In the genomic region with DNA sequence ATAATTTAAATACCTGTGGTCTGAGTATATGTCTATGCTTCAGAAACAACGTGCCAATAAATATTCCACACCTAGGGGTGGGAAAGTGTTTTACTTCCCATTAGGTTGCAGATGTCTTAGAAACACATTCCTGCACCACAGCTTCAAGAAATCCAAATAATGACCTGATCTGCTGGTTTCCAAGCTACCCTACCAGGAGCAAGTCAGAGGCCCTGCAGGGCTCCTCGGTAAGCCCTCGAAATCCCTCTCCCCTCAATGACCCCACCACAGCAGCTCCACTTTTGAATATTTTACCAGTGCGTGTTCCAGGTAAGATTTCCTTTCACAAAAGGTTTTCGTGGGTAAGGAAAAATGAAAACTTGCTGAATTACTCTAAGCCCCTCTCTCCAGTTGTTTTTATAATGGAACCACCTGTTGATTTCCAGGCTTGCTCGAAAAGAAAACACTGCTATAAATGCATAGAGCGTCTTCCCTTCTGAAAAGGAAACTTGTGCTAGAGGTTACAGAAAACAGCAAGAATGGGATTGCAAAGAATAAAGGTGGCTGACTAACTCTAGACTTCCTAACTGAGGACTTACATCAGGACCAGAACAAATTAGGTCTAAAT, we compare ENCODE assay signal across 17 cellular contexts. TPM values are rescaled to one million over a fixed set of nuclear protein-coding genes. Genes with fewer than 3 reads are reported as not detected.
DNase-seq lines count a peak whose midpoint lies in the region; ATAC-seq and TF ChIP-seq lines count a peak whose summit lies in the region.
"Had no signal": no experiment of that assay in that cellular context is flagged by ENCODE, and none has a peak within 500 bp of the region (broad histone marks: within the 10 kb centered on the region; RNA-seq: fewer than 3 reads in every experiment).

No MANE protein-coding gene starts in this region.

- H3K14ac ChIP-seq in mesenchymal stem cell (ENCODE audit: low read length in 2 of 2): no peak overlapping the region

- peaks cover 0 to 12% (median 10%) of the 10 kb centered on the region in 10 experiments; a peak in 15 of 20 replicates for H3K4me1 ChIP-seq in BLaER1 treated with 17β-estradiol and CSF1 and Interleukin-3, amounts not matched to agents 10 nM and 100 nM
- peaks cover 11% of the 10 kb centered on the region for H3K4me1 ChIP-seq in HUES48 (ENCODE audit: control insufficient read depth, insufficient read depth, low read length)
- H3K4me1 ChIP-seq in mesenchymal stem cell (ENCODE audit: control insufficient read depth, insufficient read depth, low read depth, low read length): peaks cover 5% of the 10 kb centered on the region

- H3K4me3 ChIP-seq in BLaER1 treated with 17β-estradiol and CSF1 and Interleukin-3, amounts not matched to agents 10 nM and 100 nM: no peak overlapping the region
- no peak overlapping the region for H3K4me3 ChIP-seq in HUES48 (ENCODE audit: low read depth, low read length)
- no peak overlapping the region for H3K4me3 ChIP-seq in astrocyte of the spinal cord (ENCODE audit: low read depth, low read length)
- H3K4me3 ChIP-seq in mesenchymal stem cell (ENCODE audit: insufficient read depth in 1 of 2, low read depth in 1 of 2, low read length in 2 of 2): no peak overlapping the region
- H3K4me3 ChIP-seq: GM12878, K562 had no signal

- H3K4ac ChIP-seq in mesenchymal stem cell (ENCODE audit: low read depth in 1 of 2, low read length in 2 of 2): no peak overlapping the region

- H3K4me2 ChIP-seq in BLaER1 treated with 17β-estradiol and CSF1 and Interleukin-3, amounts not matched to agents 10 nM and 100 nM: peak overlapping the region in 7 of 11 experiments; percentile 10 to 42 (median 30); a peak in 10 of 22 replicates
- H3K4me2 ChIP-seq in mesenchymal stem cell (ENCODE audit: low read length, poor library complexity, severe bottlenecking): peak overlapping the region; percentile 8

- no peak overlapping the region for H2AFZ ChIP-seq in mesenchymal stem cell (ENCODE audit: low read depth, low read length)

- in situ Hi-C loops in astrocyte of the spinal cord (cut with HindIII; ENCODE audit: low sequenced_read_pairs): no loop called here

- H2BK12ac ChIP-seq in mesenchymal stem cell (ENCODE audit: low read length in 2 of 2): no peak overlapping the region

- peak overlapping the region; percentile 58 for H2AK5ac ChIP-seq in mesenchymal stem cell (ENCODE audit: low read length, severe bottlenecking)

- no peaks in the 10 kb centered on the region for H3K27me3 ChIP-seq in BLaER1 treated with 17β-estradiol and CSF1 and Interleukin-3, amounts not matched to agents 10 nM and 100 nM
- H3K27me3 ChIP-seq in HUES48 (ENCODE audit: control insufficient read depth, insufficient read depth, low read length): no peaks in the 10 kb centered on the region
- H3K27me3 ChIP-seq in mesenchymal stem cell (ENCODE audit: control insufficient read depth in 1 of 2, insufficient read depth in 1 of 2, low read length in 2 of 2): no peaks in the 10 kb centered on the region

- H3K27ac ChIP-seq in BLaER1 treated with 17β-estradiol and CSF1 and Interleukin-3, amounts not matched to agents 10 nM and 100 nM: no peak overlapping the region
- H3K27ac ChIP-seq in HUES48 (ENCODE audit: low read depth, low read length): peak overlapping the region; percentile 52
- H3K27ac ChIP-seq in mesenchymal stem cell (ENCODE audit: low read length, poor library complexity, severe bottlenecking): no peak overlapping the region

- ATAC-seq in HG03135 (IDR thresholded peaks at IDR 0.05; ENCODE audit: unreplicated experiment) (no peak), GM21786 (IDR thresholded peaks at IDR 0.05; ENCODE audit: unreplicated experiment) (no peak), HG03520 (IDR thresholded peaks at IDR 0.05; ENCODE audit: unreplicated experiment) (no peak)
- ATAC-seq: GM12878, HCT116, K562 had no signal

- DNase-seq in astrocyte of the spinal cord (ENCODE audit: low read depth, low spot score) (peak; percentile 16), mesenchymal stem cell (no peak), NCI-H1930 (lab: John Stamatoyannopoulos, UW) (no peak)
- DNase-seq: 8988T; AML-193; Calu3; CD4-positive, alpha-beta T cell; DMS79; GOT3 had no signal

- no peaks in the 10 kb centered on the region for H4K20me1 ChIP-seq in BLaER1 treated with 17β-estradiol and CSF1 and Interleukin-3, amounts not matched to agents 10 nM and 100 nM

- H4K91ac ChIP-seq in mesenchymal stem cell (ENCODE audit: low read length): no peak overlapping the region

- H3K79me1 ChIP-seq in mesenchymal stem cell (replicated peaks; ENCODE audit: low read length, poor library complexity, severe bottlenecking): no peaks in the 10 kb centered on the region

- 82% methylated on average over 7 of the region's 7 CpGs for WGBS in mesenchymal stem cell

- H2BK15ac ChIP-seq in mesenchymal stem cell (ENCODE audit: low read depth, poor library complexity, severe bottlenecking): no peak overlapping the region

- H2BK5ac ChIP-seq in mesenchymal stem cell (ENCODE audit: low read depth, low read length, poor library complexity, severe bottlenecking): no peak overlapping the region

- no peak overlapping the region for H3K18ac ChIP-seq in mesenchymal stem cell (ENCODE audit: low read depth in 1 of 2, low read length in 2 of 2)

- H3K36me3 ChIP-seq in BLaER1 treated with 17β-estradiol and CSF1 and Interleukin-3, amounts not matched to agents 10 nM and 100 nM: no peaks in the 10 kb centered on the region
- no peaks in the 10 kb centered on the region for H3K36me3 ChIP-seq in HUES48 (ENCODE audit: control insufficient read depth, insufficient read depth, low read length)
- no peaks in the 10 kb centered on the region for H3K36me3 ChIP-seq in mesenchymal stem cell (ENCODE audit: control insufficient read depth in 1 of 2, insufficient read depth in 2 of 2, low read depth in 1 of 2, low read length in 2 of 2)

- no peak overlapping the region for H4K8ac ChIP-seq in mesenchymal stem cell (ENCODE audit: low read length)

- H2BK120ac ChIP-seq in mesenchymal stem cell (ENCODE audit: low read depth, low read length): no peak overlapping the region

- H3K9me3 ChIP-seq in BLaER1 treated with 17β-estradiol and CSF1 and Interleukin-3, amounts not matched to agents 10 nM and 100 nM (replicated peaks in 1 of 11): no peaks in the 10 kb centered on the region
- H3K9me3 ChIP-seq in HUES48 (ENCODE audit: control insufficient read depth, insufficient read depth, low read length) (no peaks in the 10 kb centered on the region), mesenchymal stem cell (ENCODE audit: control insufficient read depth, low read length) (no peaks in the 10 kb centered on the region)

- no peak overlapping the region for H3K23ac ChIP-seq in mesenchymal stem cell (ENCODE audit: low read length in 2 of 2)

- no peak for TF ChIP-seq CTCF in astrocyte of the spinal cord (IDR thresholded peaks at IDR 0.05; ENCODE audit: low read depth, low read length)

- H3K9ac ChIP-seq in BLaER1 treated with 17β-estradiol and CSF1 and Interleukin-3, amounts not matched to agents 10 nM and 100 nM: no peak overlapping the region
- no peak overlapping the region for H3K9ac ChIP-seq in HUES48 (ENCODE audit: low read depth, low read length)
- H3K9ac ChIP-seq in mesenchymal stem cell (ENCODE audit: low read length): no peak overlapping the region

RNA-seq across cellular contexts. Expression of a gene that starts 12.6 kb away (rescaled TPM):
- polyA plus RNA-seq in mesenchymal stem cell (2013, experiment 1 of 2): 1.8 TPM
- polyA plus RNA-seq in mesenchymal stem cell (2013, experiment 2 of 2): 1.7 TPM
- polyA plus RNA-seq: K562 had no signal
